In the genomic region with DNA sequence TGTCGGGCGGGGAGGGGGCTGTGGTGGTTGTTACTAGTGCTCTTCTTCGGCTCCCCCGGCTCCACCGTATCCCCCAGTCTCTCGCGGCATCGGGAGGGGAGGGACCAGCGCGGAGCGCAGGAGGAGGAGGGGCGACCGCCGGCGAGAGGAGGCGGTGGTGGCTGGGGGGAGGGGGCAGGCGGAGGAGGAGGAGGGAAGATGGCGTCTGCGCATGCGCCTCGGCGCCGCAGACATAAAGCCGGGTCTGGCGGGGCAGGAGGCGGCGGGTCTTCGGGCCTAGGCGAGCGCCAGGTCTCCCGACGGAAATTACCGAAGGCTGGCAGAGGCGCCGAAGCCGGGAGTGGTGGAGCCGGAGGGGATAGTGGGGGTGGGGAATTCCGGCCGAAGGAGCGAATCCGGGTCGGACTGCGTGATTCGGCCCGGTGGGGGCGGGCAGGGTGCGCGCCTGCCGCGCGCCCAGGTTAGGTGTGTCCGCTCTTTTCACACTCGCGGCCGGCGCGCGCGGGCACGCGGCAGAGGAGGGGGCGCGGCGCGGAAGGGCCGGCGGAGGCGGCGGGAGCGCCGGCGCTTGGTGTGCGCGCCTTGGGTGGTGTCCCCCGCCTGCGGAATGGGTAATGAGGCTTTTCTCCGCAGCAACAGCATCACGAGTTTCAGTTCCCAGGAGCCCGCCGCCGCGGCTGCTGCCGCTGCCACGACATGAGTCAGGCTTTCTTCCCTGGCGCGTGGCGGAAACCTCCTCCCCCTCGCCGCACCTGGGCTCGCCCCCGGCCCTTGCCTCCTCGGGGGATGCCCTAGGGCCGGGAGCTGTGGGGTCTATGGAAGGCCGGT, we compare ENCODE assay signal across 8 cellular contexts. TPM values are rescaled to one million over a fixed set of nuclear protein-coding genes. Genes with fewer than 3 reads are reported as not detected.
DNase-seq lines count a peak whose midpoint lies in the region; TF ChIP-seq lines count a peak whose summit lies in the region.

No MANE protein-coding gene starts in this region.

- peak overlapping the region; percentile 23 for H3K56ac ChIP-seq in H9 (ENCODE audit: insufficient read length, low read depth, low read length)

- H3K9me3 Mint-ChIP-seq in H9 (no peaks in the 10 kb centered on the region; a peak in 1 of 5 replicates), neural crest cell (no peaks in the 10 kb centered on the region)

- H3K4me2 ChIP-seq in H9 (ENCODE audit: insufficient read depth, insufficient read length, low read length): peak overlapping the region; percentile 99

- H2AFZ ChIP-seq in H9 (ENCODE audit: low read length): no peak overlapping the region

- H3K27ac Mint-ChIP-seq in H9: peak overlapping the region; percentile 97 to 99 (median 99); a peak in 5 of 7 replicates
- H3K27ac Mint-ChIP-seq in neural crest cell (ENCODE audit: unreplicated experiment): peak overlapping the region; percentile 98

- H3K9me3 ChIP-seq in H9 (ENCODE audit: control insufficient read depth, low read depth, low read length) (no peaks in the 10 kb centered on the region), MG63 (no peaks in the 10 kb centered on the region), stomach (no peaks in the 10 kb centered on the region)

- TF ChIP-seq CTCF in H9 (conservative IDR thresholded peaks at IDR 0.05) (no peak), foreskin fibroblast (IDR thresholded peaks at IDR 0.05; ENCODE audit: low read depth, low read length) (no peak), neural crest cell (conservative IDR thresholded peaks at IDR 0.05) (no peak), stomach (IDR thresholded peaks at IDR 0.05) (peak in 1 of 7 experiments; percentile 10)

- no CpG with 5 or more reads among the region's 94 CpGs for WGBS in H9 (ENCODE audit: extremely low coverage, insufficient read length, low lambda C conversion rate)
- 0 to 1% (median 0%) methylated on average over 38 to 94 of the region's 94 CpGs for WGBS in stomach, 5 donors

- H3K27me3 Mint-ChIP-seq in H9 (ENCODE audit: low read depth): no peaks in the 10 kb centered on the region; the same call in 1 of the 2 replicates
- H3K27me3 Mint-ChIP-seq in neural crest cell (ENCODE audit: low read depth): no peaks in the 10 kb centered on the region

- H3K36me3 Mint-ChIP-seq in H9 (ENCODE audit: insufficient read depth in 1 of 3, low read depth in 3 of 3) (peaks cover 20 to 30% (median 29%) of the 10 kb centered on the region in 3 experiments), neural crest cell (ENCODE audit: low read depth) (peaks cover 10% of the 10 kb centered on the region)

- H2BK5ac ChIP-seq in H9 (ENCODE audit: insufficient read length, low read length): peak overlapping the region; percentile 96

- H3T11ph ChIP-seq in H9 (ENCODE audit: low read length): no peak overlapping the region

- TF ChIP-seq EP300 in stomach (IDR thresholded peaks at IDR 0.05): no peak

- peaks cover 49 to 54% of the 10 kb centered on the region in 2 experiments for H3K4me1 Mint-ChIP-seq in H9
- H3K4me1 Mint-ChIP-seq in neural crest cell: peaks cover 52% of the 10 kb centered on the region

- peak overlapping the region; percentile 44 for H3K4ac ChIP-seq in H9 (ENCODE audit: low read depth, low read length)

- H2BK20ac ChIP-seq in H9 (ENCODE audit: low read depth, low read length, poor library complexity, severe bottlenecking): no peak overlapping the region

- peaks cover 13% of the 10 kb centered on the region for H3K23me2 ChIP-seq in H9 (ENCODE audit: insufficient read length, low read depth, low read length, poor library complexity, severe bottlenecking)

- H2BK12ac ChIP-seq in H9 (ENCODE audit: insufficient read length, low read depth, low read length): peak overlapping the region; percentile 51

- no peak overlapping the region for H3K23ac ChIP-seq in H9 (ENCODE audit: insufficient read length, low read depth, low read length)

- no peak overlapping the region for H2BK15ac ChIP-seq in H9 (ENCODE audit: low read depth, low read length)

- peaks cover 10% of the 10 kb centered on the region; the same call in 1 of the 2 replicates for H3K79me2 ChIP-seq in H9 (ENCODE audit: insufficient read depth, low read length)

- peaks cover 6% of the 10 kb centered on the region; the same call in 1 of the 2 replicates for H3K4me1 ChIP-seq in H9 (ENCODE audit: insufficient read depth, low read length)
- H3K4me1 ChIP-seq in stomach: peaks cover 24 to 43% (median 37%) of the 10 kb centered on the region in 4 donors

- H3K27ac ChIP-seq in H9 (ENCODE audit: insufficient read length, low read depth, low read length) (peak overlapping the region; percentile 93), stomach (peak overlapping the region; percentile 96 to 99 (median 98))

- H4K8ac ChIP-seq in H9 (replicated peaks; ENCODE audit: insufficient read length, low read depth, low read length): peak overlapping the region; percentile 11

- H3K4me3 Mint-ChIP-seq in H9 (peak overlapping the region; percentile 67 to 88), neural crest cell (peak overlapping the region; percentile 98)

- peak overlapping the region; percentile 98 for H3K14ac ChIP-seq in H9 (ENCODE audit: insufficient read depth, low read length)

- H4K91ac ChIP-seq in H9 (ENCODE audit: insufficient read length, low read depth, low read length): peak overlapping the region; percentile 64

- intact Hi-C loops in stomach (cut with DNase I; ENCODE audit: low total_unique reads): no loop called here

- H3K27me3 ChIP-seq in H9 (ENCODE audit: insufficient read depth, low read length) (no peaks in the 10 kb centered on the region), MG63 (no peaks in the 10 kb centered on the region), stomach (no peaks in the 10 kb centered on the region)

- peak overlapping the region; percentile 57 for H4K5ac ChIP-seq in H9 (ENCODE audit: insufficient read length, low read depth, low read length)

- H3K4me3 ChIP-seq in MG63: peak overlapping the region; percentile 94
- peak overlapping the region; percentile 74 to 78 for H3K4me3 ChIP-seq in foreskin fibroblast (ENCODE audit: low read depth in 1 of 2, low read length in 2 of 2)
- H3K4me3 ChIP-seq in stomach: peak overlapping the region; percentile 87 to 95 (median 94)

- peak in 1 of 4 donors; percentile 46 for TF ChIP-seq POLR2A in stomach (IDR thresholded peaks at IDR 0.05)

- DNase-seq in ELR (ENCODE audit: low read depth): peak; percentile 96
- peak; percentile 99 for DNase-seq in H9
- peak; percentile 97 for DNase-seq in MG63
- DNase-seq in SHP77 (lab: John Stamatoyannopoulos, UW): peak; percentile 80 to 91
- peak; percentile 94 for DNase-seq in activated gamma-delta T cell treated with Interleukin-2 at 50 U/mL for 16 hours
- peak; percentile 96 to 99 for DNase-seq in foreskin fibroblast
- DNase-seq in neural crest cell (ENCODE audit: low read depth, low spot score): peak; percentile 95
- DNase-seq in stomach: peak; percentile 99

- no peaks in the 10 kb centered on the region for H3K79me1 ChIP-seq in H9 (ENCODE audit: insufficient read depth, low read depth, low read length, poor library complexity, severe bottlenecking)

- peak overlapping the region; percentile 97 for H3K9ac ChIP-seq in H9 (ENCODE audit: extremely low read depth, insufficient read length, low read length)

- no peak overlapping the region for H2AK5ac ChIP-seq in H9 (ENCODE audit: insufficient read length, low read length)

- H3K36me3 ChIP-seq in MG63 (peaks cover 23% of the 10 kb centered on the region), stomach (no peaks in the 10 kb centered on the region)

- peak overlapping the region; percentile 97 for H2BK120ac ChIP-seq in H9 (ENCODE audit: low read depth, low read length, poor library complexity, severe bottlenecking)

- peak overlapping the region; percentile 99 for H3K18ac ChIP-seq in H9 (ENCODE audit: insufficient read length, low read depth, low read length)

- H4K20me1 ChIP-seq in H9 (ENCODE audit: control insufficient read depth, insufficient read depth, insufficient read length): no peaks in the 10 kb centered on the region

RNA-seq across cellular contexts. Expression of gene TSC22D1, which starts 1.3 kb away (rescaled TPM):
- total RNA-seq in H9 (2021) (72.9 and 76.7 TPM in 2 replicates), neural crest cell (119 and 122 TPM in 2 replicates), stomach (100 to 1,000 TPM in 3 of 5 donors, 10 to 100 TPM in 2; 26.1 to 195 (median 127) TPM)
- total RNA-seq in MG63 (2014; rRNA removed; shearing (Covaris generic); ENCODE audit: low replicate concordance): 55.5 and 62.8 TPM in 2 replicates
- polyA plus RNA-seq in stomach: 100 to 1,000 TPM in 2 of 3 donors, 10 to 100 TPM in 1; 83.9 to 115 (median 107) TPM

Comparison
In these comparisons a context has a peak if more than half of its experiments do, and no peak if none do; other contexts are left out.
1. Peak in every context shown above with its lines: DNase-seq, H3K4me3 ChIP-seq and H3K27ac ChIP-seq.